ENCODE assay signal across 8 cellular contexts in the genomic region with DNA sequence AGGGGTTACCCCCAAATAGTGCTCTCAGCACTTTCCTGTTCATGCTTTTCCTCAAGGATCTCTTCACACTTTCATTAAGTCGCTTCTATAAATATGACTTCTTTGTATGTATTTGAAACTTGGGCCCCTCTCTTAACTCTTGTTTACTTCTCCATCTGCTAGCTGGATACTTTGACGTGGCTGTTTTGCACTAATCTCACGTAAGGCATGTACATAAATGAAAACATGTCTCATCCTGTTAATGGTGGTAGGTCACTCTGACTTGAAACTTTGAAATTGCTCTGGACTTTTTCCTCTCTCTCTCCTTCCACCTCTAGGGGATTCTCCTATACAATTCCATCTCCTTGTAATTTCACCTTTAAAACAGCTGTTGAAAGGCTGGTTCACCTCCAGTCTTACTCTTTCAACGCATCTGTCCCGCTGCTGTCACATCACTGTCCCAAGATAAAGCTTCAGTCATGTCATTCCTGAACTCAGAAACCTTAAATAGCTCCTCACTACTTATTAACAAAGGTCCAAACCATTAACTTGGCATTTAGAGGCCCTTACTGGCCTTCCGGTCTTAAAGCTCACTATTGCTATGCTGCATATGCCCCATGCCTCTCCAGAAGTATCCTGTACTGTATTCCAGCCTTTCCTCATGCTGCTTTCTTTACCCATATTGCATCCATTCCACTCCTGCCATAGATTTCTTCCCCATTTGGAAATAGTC. TPM values are rescaled to one million over a fixed set of nuclear protein-coding genes. Genes with fewer than 3 reads are reported as not detected.
DNase-seq lines count a peak whose midpoint lies in the region; ATAC-seq and TF ChIP-seq lines count a peak whose summit lies in the region.

No MANE protein-coding gene starts in this region.

- peaks cover 75% of the 10 kb centered on the region for H3K79me2 ChIP-seq in MM.1S (ENCODE audit: low read length)

- DNase-seq in MM.1S (no peak), dermis blood vessel endothelial cell (peak; percentile 26), natural killer cell (no peak), hepatic stellate cell (ENCODE audit: low spot score) (no peak), posterior vena cava (ENCODE audit: low spot score) (no peak), GOT3 (lab: John Stamatoyannopoulos, UW) (no peak), NCI-H2081 (lab: John Stamatoyannopoulos, UW) (no peak)

- no peaks in the 10 kb centered on the region for H3K9me2 ChIP-seq in MM.1S (replicated peaks; ENCODE audit: insufficient read depth, low read length)

- TF ChIP-seq CTCF in MM.1S (IDR thresholded peaks at IDR 0.05; ENCODE audit: low read length) (no peak), natural killer cell (IDR thresholded peaks at IDR 0.05) (no peak)

- intact Hi-C loops in natural killer cell (cut with micrococcal nuclease) = loop anchor here (10.0 kb wide), 2 partner anchors 384 to 874 kb away; partner anchors contain the start of genes B2M and PATL2
- intact Hi-C loops in posterior vena cava (cut with DNase I) = no loop called here

- peak overlapping the region; percentile 95 to 99 (median 97) for H3K27ac ChIP-seq in BLaER1 treated with 17β-estradiol and CSF1 and Interleukin-3, amounts not matched to agents 10 nM and 100 nM
- H3K27ac ChIP-seq in MM.1S (ENCODE audit: low read length) = peak overlapping the region; percentile 94; the same call in 1 of the 2 replicates

- 0 out of 2 replicates have a peak overlapping the region, but pooled peaks have one; percentile 95 for H2AFZ ChIP-seq in MM.1S (ENCODE audit: low read length)

- H3K27ac Mint-ChIP-seq in natural killer cell = peak overlapping the region; percentile 99 to 100

- H3K9ac ChIP-seq in BLaER1 treated with 17β-estradiol and CSF1 and Interleukin-3, amounts not matched to agents 10 nM and 100 nM = peak overlapping the region; percentile 89 to 98 (median 96)
- H3K9ac ChIP-seq in MM.1S (ENCODE audit: low read length) = peak overlapping the region; percentile 98

- H3K36me3 Mint-ChIP-seq in natural killer cell = no peaks in the 10 kb centered on the region

- peaks cover 6 to 30% (median 14%) of the 10 kb centered on the region in 11 experiments; a peak in 14 of 22 replicates for H4K20me1 ChIP-seq in BLaER1 treated with 17β-estradiol and CSF1 and Interleukin-3, amounts not matched to agents 10 nM and 100 nM
- H4K20me1 ChIP-seq in MM.1S (ENCODE audit: insufficient read depth, low read length) = no peaks in the 10 kb centered on the region

- H3K4me2 ChIP-seq in BLaER1 treated with 17β-estradiol and CSF1 and Interleukin-3, amounts not matched to agents 10 nM and 100 nM = peak overlapping the region; percentile 82 to 99 (median 94)
- peak overlapping the region; percentile 92 for H3K4me2 ChIP-seq in MM.1S (ENCODE audit: low read depth, low read length)

- no peaks in the 10 kb centered on the region for H3F3A ChIP-seq in MM.1S (ENCODE audit: insufficient read depth, low read length)

- H3K27me3 ChIP-seq in BLaER1 treated with 17β-estradiol and CSF1 and Interleukin-3, amounts not matched to agents 10 nM and 100 nM = no peaks in the 10 kb centered on the region
- no peaks in the 10 kb centered on the region for H3K27me3 ChIP-seq in MM.1S (replicated peaks; ENCODE audit: insufficient read depth, low read length)

- peaks cover 39% of the 10 kb centered on the region in 2 donors for H3K4me1 Mint-ChIP-seq in natural killer cell

- no peak for ATAC-seq in natural killer cell

- H3K36me3 ChIP-seq in BLaER1 treated with 17β-estradiol and CSF1 and Interleukin-3, amounts not matched to agents 10 nM and 100 nM = peaks cover 17 to 25% (median 22%) of the 10 kb centered on the region in 11 experiments; a peak in 21 of 22 replicates
- no peaks in the 10 kb centered on the region; the same call in 1 of the 2 replicates for H3K36me3 ChIP-seq in MM.1S (replicated peaks; ENCODE audit: insufficient read depth, low read length)

- H3K4me3 ChIP-seq in BLaER1 treated with 17β-estradiol and CSF1 and Interleukin-3, amounts not matched to agents 10 nM and 100 nM = peak overlapping the region; percentile 71 to 94 (median 80)
- H3K4me3 ChIP-seq in MM.1S (ENCODE audit: low read length) = peak overlapping the region; percentile 94

- H3K9me3 ChIP-seq in BLaER1 treated with 17β-estradiol and CSF1 and Interleukin-3, amounts not matched to agents 10 nM and 100 nM (replicated peaks in 1 of 11) = peaks cover 0 to 14% (median 0%) of the 10 kb centered on the region in 11 experiments; a peak in 5 of 22 replicates
- no peaks in the 10 kb centered on the region for H3K9me3 ChIP-seq in MM.1S (replicated peaks; ENCODE audit: insufficient read depth, low read length)

- H3K27me3 Mint-ChIP-seq in natural killer cell (ENCODE audit: low read depth in 2 of 2) = no peaks in the 10 kb centered on the region

- peak overlapping the region; percentile 97 for H3K4me3 Mint-ChIP-seq in natural killer cell

- no peaks in the 10 kb centered on the region for H3K9me3 Mint-ChIP-seq in natural killer cell

- peaks cover 34 to 67% (median 45%) of the 10 kb centered on the region in 10 experiments for H3K4me1 ChIP-seq in BLaER1 treated with 17β-estradiol and CSF1 and Interleukin-3, amounts not matched to agents 10 nM and 100 nM
- peaks cover 17% of the 10 kb centered on the region for H3K4me1 ChIP-seq in MM.1S (ENCODE audit: low read length)

RNA-seq across cellular contexts. Expression of gene BLOC1S6, which starts 1.2 kb away (rescaled TPM):
- total RNA-seq in dermis blood vessel endothelial cell (63.8 and 79.3 TPM in 2 replicates), natural killer cell (10 to 100 TPM; 63.4 to 81.3 (median 65.6) TPM), posterior vena cava (10 to 100 TPM; 42.8 to 46.9 TPM)

RNA-seq across cellular contexts. Expression of gene SQOR, which starts 46.5 kb away (rescaled TPM):
- total RNA-seq in dermis blood vessel endothelial cell (128 and 161 TPM in 2 replicates), natural killer cell (10 to 100 TPM; 22.8 to 36.5 (median 29.9) TPM), posterior vena cava (10 to 100 TPM; 37.8 to 44.4 TPM)
